In genomic region chr4:17664755-17665154, GRCh38 we compare ENCODE assay signal across 9 cellular contexts. TPM values are rescaled to one million over a fixed set of nuclear protein-coding genes. Genes with fewer than 3 reads are reported as not detected.
DNase-seq lines count a peak whose midpoint lies in the region; ATAC-seq lines count a peak whose summit lies in the region.
"Had no signal": no experiment of that assay in that cellular context is flagged by ENCODE, and none has a peak within 500 bp of the region (broad histone marks: within the 10 kb centered on the region; RNA-seq: fewer than 3 reads in every experiment).

No MANE protein-coding gene starts in this region.

- ATAC-seq in GM19043 (IDR thresholded peaks at IDR 0.05; ENCODE audit: low read depth, unreplicated experiment) (peak; percentile 92), HG02840 (IDR thresholded peaks at IDR 0.05; ENCODE audit: low FRiP score, unreplicated experiment) (peak; percentile 66), Right ventricle myocardium inferior (no peak)
- ATAC-seq in natural killer cell treated with Interleukin-12 subunit alpha and Interleukin-12 subunit beta and Interleukin-15 and Interleukin-18, amount 100 ng/mL, for 72 hours: peak; percentile 50 to 54

- DNase-seq in NAMALWA (ENCODE audit: low spot score) (peak; percentile 72), SW480 (ENCODE audit: low spot score) (no peak), HuH-7 (ENCODE audit: low spot score) (no peak), Right ventricle myocardium inferior (ENCODE audit: missing footprints) (no peak)
- no peak for DNase-seq in natural killer cell treated with Interleukin-12 subunit alpha and Interleukin-12 subunit beta and Interleukin-15 and Interleukin-18, amount 100 ng/mL, for 72 hours (ENCODE audit: low spot score)
- DNase-seq: naive thymus-derived CD8-positive, alpha-beta T cell; stimulated activated naive CD4-positive, alpha-beta T cell treated with Interleukin-2 at 50 U/mL for 16 hours had no signal

- intact Hi-C loops in Right ventricle myocardium inferior (cut with DNase I): no loop called here

- H3K4me1 Mint-ChIP-seq in natural killer cell treated with Interleukin-12 subunit alpha and Interleukin-12 subunit beta and Interleukin-15 and Interleukin-18, amount 100 ng/mL, for 72 hours (ENCODE audit: low read depth in 2 of 2): peaks cover 13 to 17% of the 10 kb centered on the region in 2 donors

- no peaks in the 10 kb centered on the region for H3K9me3 Mint-ChIP-seq in natural killer cell treated with Interleukin-12 subunit alpha and Interleukin-12 subunit beta and Interleukin-15 and Interleukin-18, amount 100 ng/mL, for 72 hours
- H3K9me3 Mint-ChIP-seq: naive thymus-derived CD8-positive, alpha-beta T cell had no signal

- peak overlapping the region in 1 of 2 donors; percentile 15 for H3K27ac Mint-ChIP-seq in natural killer cell treated with Interleukin-12 subunit alpha and Interleukin-12 subunit beta and Interleukin-15 and Interleukin-18, amount 100 ng/mL, for 72 hours

- no peak overlapping the region for H3K4me3 Mint-ChIP-seq in natural killer cell treated with Interleukin-12 subunit alpha and Interleukin-12 subunit beta and Interleukin-15 and Interleukin-18, amount 100 ng/mL, for 72 hours
- H3K4me3 Mint-ChIP-seq: naive thymus-derived CD8-positive, alpha-beta T cell had no signal

- peaks cover 0 to 18% of the 10 kb centered on the region in 2 donors for H3K27me3 Mint-ChIP-seq in natural killer cell treated with Interleukin-12 subunit alpha and Interleukin-12 subunit beta and Interleukin-15 and Interleukin-18, amount 100 ng/mL, for 72 hours

- no peaks in the 10 kb centered on the region for H3K36me3 Mint-ChIP-seq in natural killer cell treated with Interleukin-12 subunit alpha and Interleukin-12 subunit beta and Interleukin-15 and Interleukin-18, amount 100 ng/mL, for 72 hours
- H3K36me3 Mint-ChIP-seq: naive thymus-derived CD8-positive, alpha-beta T cell had no signal

RNA-seq across cellular contexts. Expression of gene MED28, which starts 50.3 kb away (rescaled TPM):
- total RNA-seq in natural killer cell treated with Interleukin-12 subunit alpha and Interleukin-12 subunit beta and Interleukin-15 and Interleukin-18, amount 100 ng/mL, for 72 hours: 10 to 100 TPM; 35.2 to 41.2 TPM
- total RNA-seq in Right ventricle myocardium inferior: 22.0 TPM
